Comparison of ENCODE assay signal across 15 cellular contexts in genomic region chr10:124009616-124010015, GRCh38.
"Had no signal": no experiment of that assay in that cellular context is flagged by ENCODE, and none has a peak within 500 bp of the region (broad histone marks: within the 10 kb centered on the region; RNA-seq: fewer than 3 reads in every experiment).

No MANE protein-coding gene starts in this region.

- H3K4me3 ChIP-seq: tibial nerve had no signal

- H3K27me3 ChIP-seq: tibial nerve had no signal

- ATAC-seq: esophagus mucosa; stimulated activated naive B cell treated with anti-CD40 and anti-IgM and Interleukin-4, amounts not matched to agents 10 μg/mL and 1 μg/mL and 100 μg/mL, for 72 hours; T-cell had no signal

- DNase-seq: activated CD4-positive, CD25-positive, alpha-beta regulatory T cell treated with anti-CD3 and anti-CD28 coated beads, Interleukin-2, amount 50 U/mL, for 72 hours; activated naive CD4-positive, alpha-beta T cell treated with anti-CD3 and anti-CD28 coated beads for 36 hours; activated T-cell treated with anti-CD3 and anti-CD28 coated beads, Interleukin-2, amount 50 U/mL, for 1 hour; glutamatergic neuron; hypothalamus; mesenchymal stem cell; nephron progenitor cell; occipital lobe; stimulated activated CD4-positive, alpha-beta T cell treated with anti-CD3 and anti-CD28 coated beads, Interleukin-2, amount 100 ng/mL, for 48 hours; stimulated activated naive B cell treated with anti-CD40 and anti-IgM and Interleukin-4, amounts not matched to agents 10 μg/mL and 1 μg/mL and 100 μg/mL, for 72 hours; substantia nigra; T-cell; T1000 had no signal

- H3K27ac ChIP-seq: tibial nerve had no signal
